15 cellular contexts compared by ENCODE assay signal in the genomic region with DNA sequence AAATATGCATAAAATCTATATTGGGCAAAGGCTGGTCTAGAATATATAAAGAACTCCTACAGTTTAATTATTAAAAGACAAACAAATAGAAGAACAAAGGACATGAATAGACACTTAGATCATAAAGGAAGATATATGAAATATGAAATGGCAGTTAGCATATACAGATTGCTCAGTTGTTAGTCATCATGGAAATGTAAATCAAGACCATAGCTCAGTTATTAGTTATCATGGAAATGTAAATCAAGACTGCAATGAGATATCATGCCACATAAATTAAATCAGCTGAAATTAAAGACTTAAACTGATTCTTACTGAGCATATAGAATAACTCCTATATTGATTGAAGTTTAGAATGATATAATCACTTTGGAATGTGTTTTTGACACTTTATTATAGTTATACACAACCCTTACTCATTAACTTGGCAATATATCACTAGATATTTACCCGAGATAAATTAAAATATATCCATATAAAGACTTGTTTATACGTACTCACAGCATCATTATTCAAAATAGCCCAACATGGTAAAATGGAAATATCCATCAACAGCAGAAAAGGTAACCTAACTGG. TPM values are rescaled to one million over a fixed set of nuclear protein-coding genes. Genes with fewer than 3 reads are reported as not detected.
A peak's percentile ranks its signal among the peaks of the same experiment; 100 is the strongest.
DNase-seq lines count a peak whose midpoint lies in the region; ATAC-seq and TF ChIP-seq lines count a peak whose summit lies in the region.
"Had no signal": no experiment of that assay in that cellular context is flagged by ENCODE, and none has a peak within 500 bp of the region (broad histone marks: within the 10 kb centered on the region; RNA-seq: fewer than 3 reads in every experiment).

No MANE protein-coding gene starts in this region.

- H3K27ac ChIP-seq in breast epithelium = no peak overlapping the region
- H3K27ac ChIP-seq in SK-N-SH (ENCODE audit: low read depth in 2 of 2, low read length in 1 of 2) = no peak overlapping the region; a peak in 1 of 4 replicates
- H3K27ac ChIP-seq in epithelial cell of prostate = peak overlapping the region; percentile 13
- H3K27ac ChIP-seq: BLaER1 had no signal

- no peaks in the 10 kb centered on the region for H4K20me1 ChIP-seq in SK-N-SH (ENCODE audit: insufficient read depth)
- H4K20me1 ChIP-seq: BLaER1 had no signal

- H3K27me3 ChIP-seq in breast epithelium (no peaks in the 10 kb centered on the region), SK-N-SH (ENCODE audit: insufficient read depth) (no peaks in the 10 kb centered on the region)
- H3K27me3 ChIP-seq: BLaER1 had no signal

- no peaks in the 10 kb centered on the region for H3K36me3 Mint-ChIP-seq in MCF 10A (ENCODE audit: insufficient read depth, unreplicated experiment)
- H3K36me3 Mint-ChIP-seq: CD8-positive, alpha-beta memory T cell had no signal

- peaks cover 20% of the 10 kb centered on the region for H3K4me1 Mint-ChIP-seq in MCF 10A (ENCODE audit: insufficient read depth, unreplicated experiment)
- H3K4me1 Mint-ChIP-seq: CD8-positive, alpha-beta memory T cell; H9 had no signal

- no peak for TF ChIP-seq RAD21 in SK-N-SH (IDR thresholded peaks at IDR 0.05; ENCODE audit: low read length)

- H3K9ac ChIP-seq in SK-N-SH = no peak overlapping the region
- H3K9ac ChIP-seq: BLaER1 had no signal

- no peaks in the 10 kb centered on the region for H3K9me2 ChIP-seq in SK-N-SH

- H3K4me1 ChIP-seq in breast epithelium (no peaks in the 10 kb centered on the region), SK-N-SH (ENCODE audit: control insufficient read depth in 1 of 2, insufficient read depth in 2 of 2, low read depth in 1 of 2, low read length in 1 of 2) (no peaks in the 10 kb centered on the region; a peak in 1 of 4 replicates)
- H3K4me1 ChIP-seq: BLaER1 had no signal

- H3K4me2 ChIP-seq in SK-N-SH = no peak overlapping the region
- H3K4me2 ChIP-seq: BLaER1 had no signal

- peaks cover 6% of the 10 kb centered on the region for H3K9me3 Mint-ChIP-seq in MCF 10A (ENCODE audit: unreplicated experiment)

- H3K27me3 Mint-ChIP-seq in MCF 10A (ENCODE audit: insufficient read depth, unreplicated experiment) = no peaks in the 10 kb centered on the region

- no peak for TF ChIP-seq CTCF in MCF 10A (IDR thresholded peaks at IDR 0.05; ENCODE audit: unreplicated experiment)
- no peak for TF ChIP-seq CTCF in breast epithelium (IDR thresholded peaks at IDR 0.05)
- TF ChIP-seq CTCF in SK-N-SH (IDR thresholded peaks at IDR 0.05) = no peak

- H3K79me2 ChIP-seq in SK-N-SH (ENCODE audit: insufficient read depth) = no peaks in the 10 kb centered on the region

- peak overlapping the region; percentile 67 for H3K27ac Mint-ChIP-seq in MCF 10A (ENCODE audit: low read depth, unreplicated experiment)
- H3K27ac Mint-ChIP-seq: CD8-positive, alpha-beta memory T cell; H9 had no signal

- no peak for TF ChIP-seq POLR2A in breast epithelium (IDR thresholded peaks at IDR 0.05)

- DNase-seq in MCF 10A (ENCODE audit: unreplicated experiment) = no peak
- DNase-seq in breast epithelium (ENCODE audit: low spot score in 2 of 2) = no peak
- DNase-seq in SK-N-SH = no peak
- no peak for DNase-seq in epithelial cell of prostate (ENCODE audit: low read depth, low spot score)
- DNase-seq in dermis blood vessel endothelial cell = no peak
- DNase-seq in cortex of kidney (lab: John Stamatoyannopoulos, UW) = no peak
- DNase-seq: 8988T; CD8-positive, alpha-beta memory T cell; H9; KBM-7; NCI-H524 treated with DMSO at 0.1 percent for 48 hours; SIG-M5 had no signal

- CTCF ChIA-PET in MCF 10A (lab: Yijun Ruan, JAX) (no interaction called here), SK-N-SH (lab: Yijun Ruan, JAX) (no interaction called here)

- no peak overlapping the region for H2AFZ ChIP-seq in SK-N-SH (ENCODE audit: low read depth)

- H3K4me3 ChIP-seq in breast epithelium (no peak overlapping the region), SK-N-SH (ENCODE audit: low read depth in 2 of 2, low read length in 1 of 2) (no peak overlapping the region)
- H3K4me3 ChIP-seq: BLaER1 had no signal

- BruUV-seq in MCF 10A (replicated peaks; lab: Mats Ljungman, UMichigan) = no TSS peak

- H3K4me3 Mint-ChIP-seq in MCF 10A (ENCODE audit: unreplicated experiment) = no peak overlapping the region
- H3K4me3 Mint-ChIP-seq: CD8-positive, alpha-beta memory T cell; H9 had no signal

- intact Hi-C loops in MCF 10A (cut with micrococcal nuclease) = loop anchor here (5.0 to 10.0 kb wide), 2 partner anchors 94 to 816 kb away; no protein-coding TSS in a partner anchor
- intact Hi-C loops in breast epithelium (cut with DNase I; ENCODE audit: low total_unique reads) = no loop called here

- ATAC-seq in HG03045 (IDR thresholded peaks at IDR 0.05; ENCODE audit: unreplicated experiment) (no peak), GM21360 (IDR thresholded peaks at IDR 0.05; ENCODE audit: unreplicated experiment) (no peak)

- TF ChIP-seq EP300 in SK-N-SH (IDR thresholded peaks at IDR 0.05; ENCODE audit: borderline replicate concordance in 1 of 2, low read depth in 1 of 2, low read length in 1 of 2) = no peak

- POLR2A ChIA-PET in MCF 10A (lab: Yijun Ruan, JAX) = no interaction called here
- POLR2A ChIA-PET in SK-N-SH (lab: Yijun Ruan, JAX) = no interaction called here

- H3K9me3 ChIP-seq in breast epithelium (peaks cover 0 to 12% of the 10 kb centered on the region in 2 donors), SK-N-SH (no peaks in the 10 kb centered on the region)

- H3K36me3 ChIP-seq in breast epithelium = no peaks in the 10 kb centered on the region
- H3K36me3 ChIP-seq in SK-N-SH (replicated peaks in 1 of 2; ENCODE audit: control insufficient read depth in 1 of 2, insufficient read depth in 2 of 2, low read length in 1 of 2) = peaks cover 0 to 6% of the 10 kb centered on the region in 2 experiments
- H3K36me3 ChIP-seq: BLaER1 had no signal

- no peaks in the 10 kb centered on the region for H3F3A ChIP-seq in SK-N-SH (replicated peaks; ENCODE audit: insufficient read depth)

- WGBS in SK-N-SH (ENCODE audit: low lambda C conversion rate) = 59% methylated on average over 2 of the region's 2 CpGs

TF ChIP-seq in SK-N-SH, 30 proteins besides CTCF, POLR2A, EP300 and RAD21 (continues in another document):
- TF ChIP-seq POLR2AphosphoS5 (IDR thresholded peaks at IDR 0.05; ENCODE audit: low read depth, low read length) = no peak
- TF ChIP-seq, protein P1, sequence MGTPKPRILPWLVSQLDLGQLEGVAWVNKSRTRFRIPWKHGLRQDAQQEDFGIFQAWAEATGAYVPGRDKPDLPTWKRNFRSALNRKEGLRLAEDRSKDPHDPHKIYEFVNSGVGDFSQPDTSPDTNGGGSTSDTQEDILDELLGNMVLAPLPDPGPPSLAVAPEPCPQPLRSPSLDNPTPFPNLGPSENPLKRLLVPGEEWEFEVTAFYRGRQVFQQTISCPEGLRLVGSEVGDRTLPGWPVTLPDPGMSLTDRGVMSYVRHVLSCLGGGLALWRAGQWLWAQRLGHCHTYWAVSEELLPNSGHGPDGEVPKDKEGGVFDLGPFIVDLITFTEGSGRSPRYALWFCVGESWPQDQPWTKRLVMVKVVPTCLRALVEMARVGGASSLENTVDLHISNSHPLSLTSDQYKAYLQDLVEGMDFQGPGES (IDR thresholded peaks at IDR 0.05; ENCODE audit: low read depth, low read length) = no peak
- no peak for TF ChIP-seq GABPA (IDR thresholded peaks at IDR 0.05; ENCODE audit: low read depth)
- TF ChIP-seq TEAD4 (IDR thresholded peaks at IDR 0.05; ENCODE audit: borderline replicate concordance, insufficient read depth) = no peak
- no peak for TF ChIP-seq MEF2A (IDR thresholded peaks at IDR 0.05; ENCODE audit: borderline replicate concordance, low read depth)
- TF ChIP-seq ELF1 (IDR thresholded peaks at IDR 0.05) = no peak
- peak; percentile 58 for TF ChIP-seq JUND (IDR thresholded peaks at IDR 0.05)
- 0 out of 2 replicates have a peak, but pooled peaks have one; percentile 17 for TF ChIP-seq TCF12 (IDR thresholded peaks at IDR 0.05)
- peak; percentile 8; the same call in 1 of the 2 replicates for TF ChIP-seq FOSL2 (IDR thresholded peaks at IDR 0.05; ENCODE audit: borderline replicate concordance, low read depth)
- TF ChIP-seq, protein P2, sequence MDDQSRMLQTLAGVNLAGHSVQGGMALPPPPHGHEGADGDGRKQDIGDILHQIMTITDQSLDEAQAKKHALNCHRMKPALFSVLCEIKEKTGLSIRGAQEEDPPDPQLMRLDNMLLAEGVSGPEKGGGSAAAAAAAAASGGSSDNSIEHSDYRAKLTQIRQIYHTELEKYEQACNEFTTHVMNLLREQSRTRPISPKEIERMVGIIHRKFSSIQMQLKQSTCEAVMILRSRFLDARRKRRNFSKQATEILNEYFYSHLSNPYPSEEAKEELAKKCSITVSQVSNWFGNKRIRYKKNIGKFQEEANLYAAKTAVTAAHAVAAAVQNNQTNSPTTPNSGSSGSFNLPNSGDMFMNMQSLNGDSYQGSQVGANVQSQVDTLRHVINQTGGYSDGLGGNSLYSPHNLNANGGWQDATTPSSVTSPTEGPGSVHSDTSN (IDR thresholded peaks at IDR 0.05) = peak; percentile 49; the same call in 1 of the 2 replicates
- TF ChIP-seq RCOR1 (IDR thresholded peaks at IDR 0.05; ENCODE audit: low read length) = no peak

RNA-seq across cellular contexts. Expression of a gene that starts 45.2 kb away (rescaled TPM):
- total RNA-seq in MCF 10A (2022) (176 and 233 TPM in 2 replicates), breast epithelium (100 to 1,000 TPM in 2 of 3 donors, 10 to 100 TPM in 1; 94.4 to 180 (median 131) TPM), dermis blood vessel endothelial cell (7.1 and 28.6 TPM in 2 replicates)
- 96.6 and 154 TPM in 2 replicates for polyA plus RNA-seq in SK-N-SH (2012; rRNA removed)
- 11.7 and 13.9 TPM in 2 replicates for polyA plus RNA-seq in SK-N-SH (2012; cell fraction: cytosol; rRNA removed)
- 1,292 and 1,384 TPM in 2 replicates for polyA plus RNA-seq in SK-N-SH (2012; cell fraction: nucleus; rRNA removed)
